Comparison of ENCODE assay signal across 8 cellular contexts in the genomic region with DNA sequence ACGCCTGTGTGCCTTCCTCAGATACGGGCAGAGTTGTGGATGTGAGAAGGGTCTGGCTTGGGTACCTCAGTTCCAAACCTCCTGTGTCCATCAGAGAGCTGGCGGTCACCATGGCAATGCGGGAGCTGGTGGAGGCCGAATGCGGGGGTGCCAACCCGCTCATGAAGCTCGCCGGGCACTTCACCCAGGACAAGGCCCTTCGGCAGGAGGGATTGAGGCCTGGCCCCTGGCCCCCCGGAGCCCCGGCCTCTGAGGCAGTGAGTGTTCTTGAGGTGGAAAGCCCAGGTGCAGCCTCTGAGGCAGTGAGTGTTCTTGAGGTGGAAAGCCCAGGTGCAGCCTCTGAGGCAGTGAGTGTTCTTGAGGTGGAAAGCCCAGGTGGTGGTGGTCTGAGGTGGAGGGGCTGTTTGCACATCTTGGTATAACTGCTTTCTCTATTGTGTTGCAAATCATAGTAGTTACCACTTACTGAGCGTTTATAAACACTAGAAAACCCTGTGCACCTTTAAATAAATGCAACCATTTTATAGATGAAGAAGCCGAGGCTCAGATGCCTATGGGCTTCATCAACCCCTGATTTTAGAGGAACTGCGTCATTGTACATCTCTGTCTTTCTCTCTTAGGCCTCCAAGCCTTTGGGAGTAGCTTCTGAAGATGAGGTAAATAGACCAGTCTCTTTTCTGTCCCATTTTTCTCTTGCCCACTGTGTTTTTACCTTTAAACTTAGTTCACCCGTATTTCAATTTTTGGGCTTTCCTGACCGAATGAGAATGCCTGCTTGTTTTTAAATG. TPM values are rescaled to one million over a fixed set of nuclear protein-coding genes. Genes with fewer than 3 reads are reported as not detected.
DNase-seq lines count a peak whose midpoint lies in the region; ATAC-seq, FAIRE-seq and TF ChIP-seq lines count a peak whose summit lies in the region.

No MANE protein-coding gene starts in this region.

- H3K27me3 Mint-ChIP-seq in activated B cell treated with CpG ODN at 0.5 μM for 24 hours, result no peaks in the 10 kb centered on the region

- intact Hi-C loops in activated B cell treated with CpG ODN at 0.5 μM for 24 hours (cut with micrococcal nuclease), result no loop called here

- H3K9ac ChIP-seq in mucosa of stomach (ENCODE audit: low read length), result peak overlapping the region; percentile 92

- H3K4me3 Mint-ChIP-seq in activated B cell treated with CpG ODN at 0.5 μM for 24 hours, result peak overlapping the region; percentile 85

- POLR2A ChIA-PET in activated B cell treated with CpG ODN at 0.5 μM for 24 hours (lab: Charles Lee), result interaction anchor here (0.6 kb wide), 1 partner anchor 386 kb away, joined by 4 read pairs; no protein-coding TSS in a partner anchor

- CTCF ChIA-PET in activated B cell treated with CpG ODN at 0.5 μM for 24 hours (lab: Charles Lee), result no interaction called here

- no peaks in the 10 kb centered on the region for H3K9me3 Mint-ChIP-seq in activated B cell treated with CpG ODN at 0.5 μM for 24 hours

- no peaks in the 10 kb centered on the region for H3K27me3 ChIP-seq in mucosa of stomach (ENCODE audit: control insufficient read depth, insufficient read depth, low read length)

- H3K4me3 ChIP-seq in epithelial cell of esophagus (ENCODE audit: low read length) (peak overlapping the region; percentile 88), mucosa of stomach (ENCODE audit: low read length) (peak overlapping the region; percentile 85)

- no peak for FAIRE-seq in urothelium cell line (lab: Jason Lieb, UNC)

- H3K4me1 ChIP-seq in mucosa of stomach (ENCODE audit: control insufficient read depth, insufficient read depth, low read length), result peaks cover 11% of the 10 kb centered on the region

- TF ChIP-seq CTCF in activated B cell treated with CpG ODN at 0.5 μM for 24 hours (IDR thresholded peaks at IDR 0.05) (no peak), epithelial cell of esophagus (IDR thresholded peaks at IDR 0.05; ENCODE audit: insufficient read depth, low read depth, low read length, missing control alignments) (no peak)

- H3K27ac Mint-ChIP-seq in activated B cell treated with CpG ODN at 0.5 μM for 24 hours, result peak overlapping the region; percentile 76

- H3K36me3 ChIP-seq in mucosa of stomach (ENCODE audit: control insufficient read depth, insufficient read depth, low read length), result no peaks in the 10 kb centered on the region

- no peaks in the 10 kb centered on the region for H3K9me3 ChIP-seq in mucosa of stomach (ENCODE audit: control insufficient read depth, low read length)

- DNase-seq in DMS53 treated with DMSO at 0.1 percent for 48 hours (lab: John Stamatoyannopoulos, UW; ENCODE audit: unreplicated experiment) (peak; percentile 23), activated B cell treated with CpG ODN at 0.5 μM for 24 hours (peak; percentile 25), epithelial cell of esophagus (ENCODE audit: low read depth) (peak; percentile 17), urothelium cell line (ENCODE audit: low spot score) (peak; percentile 38)

- peaks cover 31% of the 10 kb centered on the region for H3K4me1 Mint-ChIP-seq in activated B cell treated with CpG ODN at 0.5 μM for 24 hours

- peaks cover 33% of the 10 kb centered on the region for H3K36me3 Mint-ChIP-seq in activated B cell treated with CpG ODN at 0.5 μM for 24 hours (ENCODE audit: low read depth)

- ATAC-seq in HG03439 (IDR thresholded peaks at IDR 0.05; ENCODE audit: unreplicated experiment) (peak; percentile 6), activated B cell treated with CpG ODN at 0.5 μM for 24 hours (ENCODE audit: low read depth) (no peak), HG03565 (IDR thresholded peaks at IDR 0.05; ENCODE audit: unreplicated experiment) (no peak), HG02973 (IDR thresholded peaks at IDR 0.05; ENCODE audit: unreplicated experiment) (no peak)

RNA-seq across cellular contexts. Expression of a gene that starts 1.0 kb away (rescaled TPM):
- total RNA-seq in activated B cell treated with CpG ODN at 0.5 μM for 24 hours, result 24.9 and 26.8 TPM in 2 replicates
